Comparison of ENCODE assay signal across 8 cellular contexts in genomic region chr16:67151431-67152097, GRCh38. TPM values are rescaled to one million over a fixed set of nuclear protein-coding genes. Genes with fewer than 3 reads are reported as not detected.
A peak's percentile ranks its signal among the peaks of the same experiment; 100 is the strongest.
DNase-seq lines count a peak whose midpoint lies in the region; ATAC-seq and TF ChIP-seq lines count a peak whose summit lies in the region.

No MANE protein-coding gene starts in this region.

- WGBS in H9 (ENCODE audit: extremely low coverage, insufficient read length, low lambda C conversion rate) = no CpG with 5 or more reads among the region's 8 CpGs

- H3K14ac ChIP-seq in H9 (ENCODE audit: insufficient read depth, low read length) = no peak overlapping the region

- no peak overlapping the region for H4K5ac ChIP-seq in H9 (ENCODE audit: insufficient read length, low read depth, low read length)

- H3T11ph ChIP-seq in H9 (ENCODE audit: low read length) = no peak overlapping the region

- H3K4me1 ChIP-seq in ACC112 (ENCODE audit: control insufficient read depth, insufficient read depth, low read length, unreplicated experiment) (peaks cover 7% of the 10 kb centered on the region), H9 (ENCODE audit: insufficient read depth, low read length) (no peaks in the 10 kb centered on the region), adipocyte (ENCODE audit: control insufficient read depth, insufficient read depth, low read length) (peaks cover 4% of the 10 kb centered on the region), mucosa of rectum (ENCODE audit: control insufficient read depth in 2 of 2, insufficient read depth in 2 of 2, low read length in 2 of 2) (peaks cover 16 to 24% of the 10 kb centered on the region in 2 donors)

- peaks cover 15% of the 10 kb centered on the region for H3K23me2 ChIP-seq in H9 (ENCODE audit: insufficient read length, low read depth, low read length, poor library complexity, severe bottlenecking)

- H4K8ac ChIP-seq in H9 (replicated peaks; ENCODE audit: insufficient read length, low read depth, low read length) = no peak overlapping the region

- no peak overlapping the region for H4K91ac ChIP-seq in H9 (ENCODE audit: insufficient read length, low read depth, low read length)

- no peak for TF ChIP-seq CTCF in H9 (conservative IDR thresholded peaks at IDR 0.05)

- H3K79me1 ChIP-seq in H9 (ENCODE audit: insufficient read depth, low read depth, low read length, poor library complexity, severe bottlenecking) = no peaks in the 10 kb centered on the region

- H3K27me3 Mint-ChIP-seq in H9 (ENCODE audit: low read depth) = peaks cover 57% of the 10 kb centered on the region

- H2BK12ac ChIP-seq in H9 (ENCODE audit: insufficient read length, low read depth, low read length) = no peak overlapping the region

- DNase-seq in H9 = no peak
- no peak for DNase-seq in adipocyte (ENCODE audit: low read depth)
- DNase-seq in anterior cingulate cortex (lab: John Stamatoyannopoulos, UW) = no peak

- H3K4me3 ChIP-seq in ACC112 (ENCODE audit: low read depth, low read length) (peak overlapping the region; percentile 86), adipocyte (ENCODE audit: low read length) (peak overlapping the region; percentile 85), mucosa of rectum (ENCODE audit: low read length in 2 of 2) (peak overlapping the region in 1 of 2 donors; percentile 64)

- H3K36me3 Mint-ChIP-seq in H9 (ENCODE audit: insufficient read depth in 1 of 3, low read depth in 3 of 3) = peaks cover 10 to 25% (median 23%) of the 10 kb centered on the region in 3 experiments

- H3K27ac ChIP-seq in ACC112 (ENCODE audit: low read depth, low read length) (peak overlapping the region; percentile 81; the same call in 1 of the 2 replicates), H9 (ENCODE audit: insufficient read length, low read depth, low read length) (no peak overlapping the region), mucosa of rectum (ENCODE audit: low read depth in 2 of 2, low read length in 2 of 2) (peak overlapping the region; percentile 62 to 75)

- no peak overlapping the region for H3K23ac ChIP-seq in H9 (ENCODE audit: insufficient read length, low read depth, low read length)

- no peaks in the 10 kb centered on the region for H3K27me3 ChIP-seq in ACC112 (ENCODE audit: insufficient read depth, low read length)
- peaks cover 39% of the 10 kb centered on the region for H3K27me3 ChIP-seq in H9 (ENCODE audit: insufficient read depth, low read length)
- H3K27me3 ChIP-seq in adipocyte (replicated peaks; ENCODE audit: control insufficient read depth, insufficient read depth, low read length) = no peaks in the 10 kb centered on the region
- no peaks in the 10 kb centered on the region for H3K27me3 ChIP-seq in mucosa of rectum (ENCODE audit: control insufficient read depth in 2 of 2, insufficient read depth in 2 of 2, low read length in 2 of 2)

- H3K56ac ChIP-seq in H9 (ENCODE audit: insufficient read length, low read depth, low read length) = no peak overlapping the region

- no peak overlapping the region for H2BK120ac ChIP-seq in H9 (ENCODE audit: low read depth, low read length, poor library complexity, severe bottlenecking)

- no peak overlapping the region for H2AK5ac ChIP-seq in H9 (ENCODE audit: insufficient read length, low read length)

- no peak for ATAC-seq in GM18870 (IDR thresholded peaks at IDR 0.05; ENCODE audit: unreplicated experiment)
- no peak for ATAC-seq in GM21423 (IDR thresholded peaks at IDR 0.05; ENCODE audit: unreplicated experiment)
- no peak for ATAC-seq in GM21529 (IDR thresholded peaks at IDR 0.05; ENCODE audit: unreplicated experiment)

- H3K9me3 ChIP-seq in H9 (ENCODE audit: control insufficient read depth, low read depth, low read length) = no peaks in the 10 kb centered on the region
- no peaks in the 10 kb centered on the region for H3K9me3 ChIP-seq in adipocyte (ENCODE audit: control insufficient read depth, low read length)
- H3K9me3 ChIP-seq in mucosa of rectum (ENCODE audit: control insufficient read depth in 2 of 2, low read length in 2 of 2) = no peaks in the 10 kb centered on the region

- no peaks in the 10 kb centered on the region for H4K20me1 ChIP-seq in H9 (ENCODE audit: control insufficient read depth, insufficient read depth, insufficient read length)

- H3K9me3 Mint-ChIP-seq in H9 = peaks cover 0 to 5% of the 10 kb centered on the region in 2 experiments; a peak in 3 of 5 replicates

- no peak overlapping the region for H2BK15ac ChIP-seq in H9 (ENCODE audit: low read depth, low read length)

- H2AFZ ChIP-seq in ACC112 (ENCODE audit: low read length, unreplicated experiment) (peak overlapping the region; percentile 74), H9 (ENCODE audit: low read length) (no peak overlapping the region)

- H3K9ac ChIP-seq in H9 (ENCODE audit: extremely low read depth, insufficient read length, low read length) = no peak overlapping the region
- peak overlapping the region; percentile 91 for H3K9ac ChIP-seq in adipocyte (ENCODE audit: low read length)
- no peak overlapping the region for H3K9ac ChIP-seq in mucosa of rectum (ENCODE audit: low read depth in 1 of 2, low read length in 2 of 2)

- peaks cover 15% of the 10 kb centered on the region; the same call in 1 of the 2 replicates for H3K36me3 ChIP-seq in ACC112 (ENCODE audit: insufficient read depth, low read length)
- peaks cover 21% of the 10 kb centered on the region for H3K36me3 ChIP-seq in adipocyte (ENCODE audit: control insufficient read depth, insufficient read depth, low read length, severe bottlenecking)
- H3K36me3 ChIP-seq in mucosa of rectum (ENCODE audit: control insufficient read depth in 2 of 2, insufficient read depth in 2 of 2, low read length in 2 of 2) = peaks cover 12 to 18% of the 10 kb centered on the region in 2 donors

- H2BK5ac ChIP-seq in H9 (ENCODE audit: insufficient read length, low read length) = no peak overlapping the region

- peaks cover 10 to 16% of the 10 kb centered on the region in 2 experiments for H3K4me1 Mint-ChIP-seq in H9

- no peak overlapping the region for H3K4ac ChIP-seq in H9 (ENCODE audit: low read depth, low read length)

- H3K27ac Mint-ChIP-seq in H9 = peak overlapping the region in 2 of 3 experiments; percentile 13 to 28; a peak in 1 of 7 replicates

- H3K4me3 Mint-ChIP-seq in H9 = peak overlapping the region; percentile 65 to 80

- H3K18ac ChIP-seq in H9 (ENCODE audit: insufficient read length, low read depth, low read length) = no peak overlapping the region

- peak overlapping the region; percentile 65 for H3K4me2 ChIP-seq in H9 (ENCODE audit: insufficient read depth, insufficient read length, low read length)

- peaks cover 6% of the 10 kb centered on the region for H3K79me2 ChIP-seq in ACC112 (ENCODE audit: control insufficient read depth, insufficient read depth, low read length, unreplicated experiment)
- no peaks in the 10 kb centered on the region for H3K79me2 ChIP-seq in H9 (ENCODE audit: insufficient read depth, low read length)

- H2BK20ac ChIP-seq in H9 (ENCODE audit: low read depth, low read length, poor library complexity, severe bottlenecking) = no peak overlapping the region

RNA-seq across cellular contexts. Expression of gene B3GNT9, which starts 0.8 kb away (rescaled TPM):
- total RNA-seq in H9 (2021) = 11.2 and 11.4 TPM in 2 replicates

RNA-seq across cellular contexts. Expression of gene TRADD, which starts 8.1 kb away (rescaled TPM):
- 1.4 and 1.7 TPM in 2 replicates for total RNA-seq in H9 (2021)

RNA-seq across cellular contexts. Expression of gene FBXL8, which starts 8.2 kb away (rescaled TPM):
- total RNA-seq in H9 (2021) = 0.59 and 0.75 TPM in 2 replicates

RNA-seq across cellular contexts. Expression of gene HSF4, which starts 13.0 kb away (rescaled TPM):
- 1.2 and 1.5 TPM in 2 replicates for total RNA-seq in H9 (2021)

RNA-seq across cellular contexts. Expression of gene NOL3, which starts 18.8 kb away (rescaled TPM):
- total RNA-seq in H9 (2021) = 5.6 and 5.9 TPM in 2 replicates
